Comparison of ENCODE assay signal across 25 cellular contexts in genomic region chr17:11047228-11047627, GRCh38.
"Had no signal": no experiment of that assay in that cellular context is flagged by ENCODE, and none has a peak within 500 bp of the region (broad histone marks: within the 10 kb centered on the region; RNA-seq: fewer than 3 reads in every experiment).

No MANE protein-coding gene starts in this region.

- H3K4me2 ChIP-seq: neural progenitor cell had no signal

- DNase-seq: occipital lobe; ovary; posterior cingulate gyrus; psoas muscle; right cardiac atrium; right lobe of liver; sigmoid colon; small intestine; stimulated activated CD4-positive, alpha-beta T cell treated with anti-CD3 and anti-CD28 coated beads, Interleukin-15, amount 100 ng/mL, for 24 hours; stimulated activated CD4-positive, alpha-beta T cell treated with anti-CD3 and anti-CD28 coated beads, Interleukin-2, amount 100 ng/mL, for 24 hours; stimulated activated CD4-positive, alpha-beta T cell treated with anti-CD3 and anti-CD28 coated beads, Interleukin-2, amount 100 ng/mL, for 48 hours; stimulated activated CD4-positive, alpha-beta T cell treated with anti-CD3 and anti-CD28 coated beads, Interleukin-4, amount 100 ng/mL, for 24 hours; stimulated activated naive B cell treated with anti-CD40 and anti-IgM and Interleukin-4, amounts not matched to agents 10 μg/mL and 1 μg/mL and 100 μg/mL, for 72 hours; stimulated activated naive CD4-positive, alpha-beta T cell treated with Interleukin-2 at 50 U/mL for 16 hours; stomach; thyroid gland; trophoblast cell; upper lobe of left lung had no signal

- H3K27ac ChIP-seq: neural progenitor cell, ovary, parathyroid adenoma, psoas muscle, right lobe of liver, sigmoid colon, stomach, thoracic aorta, thyroid gland, tibial nerve, upper lobe of left lung, vagina had no signal

- H3K4me3 ChIP-seq: neural progenitor cell, ovary, psoas muscle, right lobe of liver, sigmoid colon, stomach, thoracic aorta, thyroid gland, tibial nerve, upper lobe of left lung, vagina had no signal

- H3K9me3 ChIP-seq: ovary, psoas muscle, right lobe of liver, sigmoid colon, stomach, thoracic aorta, thyroid gland, tibial nerve, upper lobe of left lung, vagina had no signal

- ATAC-seq: psoas muscle; right cardiac atrium; right lobe of liver; stimulated activated effector memory CD8-positive, alpha-beta T cell treated with anti-CD3 and anti-CD28 coated beads, Interleukin-12 subunit alpha, Interleukin-12 subunit beta, amount 100 ng/mL, for 72 hours; stimulated activated naive B cell treated with anti-CD40 and anti-IgM and Interleukin-4, amounts not matched to agents 10 μg/mL and 1 μg/mL and 100 μg/mL, for 72 hours had no signal

- FAIRE-seq: small intestine, urothelium cell line had no signal

- H3K4me1 ChIP-seq: neural progenitor cell, parathyroid adenoma, psoas muscle, right lobe of liver, sigmoid colon, stomach, thyroid gland, tibial nerve, upper lobe of left lung, vagina had no signal
